29 cellular contexts compared by ENCODE assay signal in the genomic region with DNA sequence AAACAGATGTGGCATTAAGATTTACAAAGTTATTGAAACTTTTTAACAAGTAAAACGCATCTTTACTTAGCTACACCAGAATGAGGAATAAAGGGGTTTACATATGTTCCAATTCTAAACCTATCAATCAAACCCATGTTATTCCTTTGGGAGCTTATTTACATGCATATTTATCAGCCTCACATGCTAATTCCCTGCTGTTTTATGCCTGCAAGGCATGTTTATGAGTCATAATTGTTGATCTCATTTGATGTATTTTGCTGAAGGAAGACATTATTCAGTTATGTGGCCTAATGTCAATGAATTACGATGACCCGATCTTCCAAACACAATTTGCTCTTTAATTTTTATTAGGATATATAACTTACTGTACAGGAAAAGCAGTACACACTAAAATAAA.
DNase-seq lines count a peak whose midpoint lies in the region; ATAC-seq, FAIRE-seq and TF ChIP-seq lines count a peak whose summit lies in the region.
"Had no signal": no experiment of that assay in that cellular context is flagged by ENCODE, and none has a peak within 500 bp of the region (broad histone marks: within the 10 kb centered on the region; RNA-seq: fewer than 3 reads in every experiment).

No MANE protein-coding gene starts in this region.

- H3K4me3 Mint-ChIP-seq in T-helper 17 cell, result no peak overlapping the region
- H3K4me3 Mint-ChIP-seq in stimulated activated naive CD8-positive, alpha-beta T cell treated with anti-CD3 and anti-CD28 coated beads, Interleukin-15, amount 100 ng/mL, for 72 hours, result no peak overlapping the region
- H3K4me3 Mint-ChIP-seq: activated CD4-positive, alpha-beta memory T cell treated with anti-CD3 and anti-CD28 coated beads, Interleukin-2, amount 10 ng/mL, durations not matched to agents 7 days and 5 days; activated naive CD8-positive, alpha-beta T cell had no signal

- FAIRE-seq in H54 (lab: Jason Lieb, UNC), result peak; percentile 60
- FAIRE-seq: GM12878 had no signal

- no peak overlapping the region for H3K27ac Mint-ChIP-seq in T-helper 17 cell
- H3K27ac Mint-ChIP-seq in stimulated activated naive CD8-positive, alpha-beta T cell treated with anti-CD3 and anti-CD28 coated beads, Interleukin-15, amount 100 ng/mL, for 72 hours, result no peak overlapping the region
- H3K27ac Mint-ChIP-seq: activated CD4-positive, alpha-beta memory T cell treated with anti-CD3 and anti-CD28 coated beads, Interleukin-2, amount 10 ng/mL, durations not matched to agents 7 days and 5 days; activated naive CD8-positive, alpha-beta T cell had no signal

- H3K9me3 ChIP-seq in T-helper 17 cell (ENCODE audit: control insufficient read depth, low read length, poor library complexity, severe bottlenecking), result no peaks in the 10 kb centered on the region
- H3K9me3 ChIP-seq in effector memory CD4-positive, alpha-beta T cell (ENCODE audit: control insufficient read depth, low read length), result no peaks in the 10 kb centered on the region
- H3K9me3 ChIP-seq: BLaER1 treated with 17β-estradiol and CSF1 and Interleukin-3, amounts not matched to agents 10 nM and 100 nM; neutrophil; prostate gland; sigmoid colon; testis had no signal

- DNase-seq in COLO829 (ENCODE audit: low spot score), result peak; percentile 28
- no peak for DNase-seq in H54 (ENCODE audit: insufficient read length, low spot score)
- DNase-seq in foreskin melanocyte, result peak; percentile 71
- DNase-seq in T-helper 17 cell, result no peak
- no peak for DNase-seq in effector memory CD4-positive, alpha-beta T cell
- DNase-seq in stimulated activated naive CD8-positive, alpha-beta T cell treated with anti-CD3 and anti-CD28 coated beads, Interleukin-15, amount 100 ng/mL, for 72 hours, result no peak
- DNase-seq: ACHN; activated CD4-positive, alpha-beta memory T cell treated with anti-CD3 and anti-CD28 coated beads, Interleukin-2, amount 10 ng/mL, durations not matched to agents 7 days and 5 days; activated T-cell treated with anti-CD3 and anti-CD28 coated beads for 4 hours; aorta; cerebellar nuclear complex; COR-L47; DND-41; islet precursor cell; NCI-H146; NCI-H510A treated with DMSO at 0.1 percent for 48 hours; NK-92 treated with Interleukin-12 subunit alpha and Interleukin-12 subunit beta, amount 100 ng/mL, for 24 hours; PC-9; SHP77; sigmoid colon; stimulated activated naive CD4-positive, alpha-beta T cell; testis had no signal

- H3K4me3 ChIP-seq in effector memory CD4-positive, alpha-beta T cell (ENCODE audit: insufficient read depth, low read depth, low read length, poor library complexity, severe bottlenecking), result no peak overlapping the region
- H3K4me3 ChIP-seq: BLaER1 treated with 17β-estradiol and CSF1 and Interleukin-3, amounts not matched to agents 10 nM and 100 nM; GM12878; PC-9; prostate gland; sigmoid colon; testis had no signal

- ATAC-seq in SK-N-SH treated with all-trans-retinoic acid at 6 μM for 48 hours (no peak), T-helper 17 cell (no peak)
- no peak for ATAC-seq in stimulated activated naive CD8-positive, alpha-beta T cell treated with anti-CD3 and anti-CD28 coated beads, Interleukin-15, amount 100 ng/mL, for 72 hours
- ATAC-seq: GM12878 had no signal

- no peak for TF ChIP-seq POLR2A in H54 (IDR thresholded peaks at IDR 0.05; ENCODE audit: low read depth, low read length)

- H3K36me3 Mint-ChIP-seq in T-helper 17 cell (ENCODE audit: low read depth), result peaks cover 2% of the 10 kb centered on the region

- no peaks in the 10 kb centered on the region for H3K4me1 ChIP-seq in effector memory CD4-positive, alpha-beta T cell (ENCODE audit: control insufficient read depth, insufficient read depth, low read length, poor library complexity, severe bottlenecking)
- H3K4me1 ChIP-seq: prostate gland, testis had no signal

- peaks cover 1% of the 10 kb centered on the region for H3K4me1 Mint-ChIP-seq in T-helper 17 cell
- no peaks in the 10 kb centered on the region for H3K4me1 Mint-ChIP-seq in stimulated activated naive CD8-positive, alpha-beta T cell treated with anti-CD3 and anti-CD28 coated beads, Interleukin-15, amount 100 ng/mL, for 72 hours
- H3K4me1 Mint-ChIP-seq: activated CD4-positive, alpha-beta memory T cell treated with anti-CD3 and anti-CD28 coated beads, Interleukin-2, amount 10 ng/mL, durations not matched to agents 7 days and 5 days had no signal

- no peaks in the 10 kb centered on the region for H3K27me3 Mint-ChIP-seq in T-helper 17 cell
- H3K27me3 Mint-ChIP-seq in stimulated activated naive CD8-positive, alpha-beta T cell treated with anti-CD3 and anti-CD28 coated beads, Interleukin-15, amount 100 ng/mL, for 72 hours, result no peaks in the 10 kb centered on the region
- H3K27me3 Mint-ChIP-seq: activated CD4-positive, alpha-beta memory T cell treated with anti-CD3 and anti-CD28 coated beads, Interleukin-2, amount 10 ng/mL, durations not matched to agents 7 days and 5 days; activated naive CD8-positive, alpha-beta T cell had no signal

- H3K9me3 Mint-ChIP-seq in stimulated activated naive CD8-positive, alpha-beta T cell treated with anti-CD3 and anti-CD28 coated beads, Interleukin-15, amount 100 ng/mL, for 72 hours, result peaks cover under 1 to 1% of the 10 kb centered on the region in 2 donors
- H3K9me3 Mint-ChIP-seq: activated CD4-positive, alpha-beta memory T cell treated with anti-CD3 and anti-CD28 coated beads, Interleukin-2, amount 10 ng/mL, durations not matched to agents 7 days and 5 days had no signal

- no peaks in the 10 kb centered on the region for H3K27me3 ChIP-seq in effector memory CD4-positive, alpha-beta T cell (replicated peaks; ENCODE audit: control insufficient read depth, insufficient read depth, low read length, poor library complexity, severe bottlenecking)
- H3K27me3 ChIP-seq: BLaER1 treated with 17β-estradiol and CSF1 and Interleukin-3, amounts not matched to agents 10 nM and 100 nM; neutrophil; sigmoid colon; testis had no signal

- no peak overlapping the region for H3K27ac ChIP-seq in effector memory CD4-positive, alpha-beta T cell (ENCODE audit: insufficient read depth, low read length, poor library complexity, severe bottlenecking)
- H3K27ac ChIP-seq: BLaER1 treated with 17β-estradiol and CSF1 and Interleukin-3, amounts not matched to agents 10 nM and 100 nM; KMS-11; neutrophil; PC-9; prostate gland; sigmoid colon; testis had no signal

- H3K36me3 ChIP-seq in effector memory CD4-positive, alpha-beta T cell (ENCODE audit: control insufficient read depth, insufficient read depth, low read length), result no peaks in the 10 kb centered on the region
- H3K36me3 ChIP-seq: neutrophil, prostate gland, sigmoid colon had no signal

TF ChIP-seq in SK-N-SH treated with all-trans-retinoic acid at 6 μM for 48 hours, 23 proteins besides CTCF, POLR2A, EP300 and RAD21:
- TF ChIP-seq, protein P1, sequence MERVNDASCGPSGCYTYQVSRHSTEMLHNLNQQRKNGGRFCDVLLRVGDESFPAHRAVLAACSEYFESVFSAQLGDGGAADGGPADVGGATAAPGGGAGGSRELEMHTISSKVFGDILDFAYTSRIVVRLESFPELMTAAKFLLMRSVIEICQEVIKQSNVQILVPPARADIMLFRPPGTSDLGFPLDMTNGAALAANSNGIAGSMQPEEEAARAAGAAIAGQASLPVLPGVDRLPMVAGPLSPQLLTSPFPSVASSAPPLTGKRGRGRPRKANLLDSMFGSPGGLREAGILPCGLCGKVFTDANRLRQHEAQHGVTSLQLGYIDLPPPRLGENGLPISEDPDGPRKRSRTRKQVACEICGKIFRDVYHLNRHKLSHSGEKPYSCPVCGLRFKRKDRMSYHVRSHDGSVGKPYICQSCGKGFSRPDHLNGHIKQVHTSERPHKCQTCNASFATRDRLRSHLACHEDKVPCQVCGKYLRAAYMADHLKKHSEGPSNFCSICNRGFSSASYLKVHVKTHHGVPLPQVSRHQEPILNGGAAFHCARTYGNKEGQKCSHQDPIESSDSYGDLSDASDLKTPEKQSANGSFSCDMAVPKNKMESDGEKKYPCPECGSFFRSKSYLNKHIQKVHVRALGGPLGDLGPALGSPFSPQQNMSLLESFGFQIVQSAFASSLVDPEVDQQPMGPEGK (CRISPR knock-in tag; IDR thresholded peaks at IDR 0.05; ENCODE audit: borderline replicate concordance), result no peak
- TF ChIP-seq ARNTL (CRISPR knock-in tag; IDR thresholded peaks at IDR 0.05; ENCODE audit: borderline replicate concordance, low read depth) (no peak), ISL1 (CRISPR knock-in tag; IDR thresholded peaks at IDR 0.05) (0 out of 2 replicates have a peak, but pooled peaks have one; percentile 27)

Comparison
In these comparisons a context has a peak if more than half of its experiments do, and no peak if none do; other contexts are left out.
1. DNase-seq: peak in COLO829 (single experiment) and foreskin melanocyte (single experiment); none in H54 (single experiment), T-helper 17 cell (0 of 3), effector memory CD4-positive, alpha-beta T cell (0 of 3) and stimulated activated naive CD8-positive, alpha-beta T cell treated with anti-CD3 and anti-CD28 coated beads, Interleukin-15, amount 100 ng/mL, for 72 hours (0 of 2).